ENCODE assay signal across 9 cellular contexts in the genomic region with DNA sequence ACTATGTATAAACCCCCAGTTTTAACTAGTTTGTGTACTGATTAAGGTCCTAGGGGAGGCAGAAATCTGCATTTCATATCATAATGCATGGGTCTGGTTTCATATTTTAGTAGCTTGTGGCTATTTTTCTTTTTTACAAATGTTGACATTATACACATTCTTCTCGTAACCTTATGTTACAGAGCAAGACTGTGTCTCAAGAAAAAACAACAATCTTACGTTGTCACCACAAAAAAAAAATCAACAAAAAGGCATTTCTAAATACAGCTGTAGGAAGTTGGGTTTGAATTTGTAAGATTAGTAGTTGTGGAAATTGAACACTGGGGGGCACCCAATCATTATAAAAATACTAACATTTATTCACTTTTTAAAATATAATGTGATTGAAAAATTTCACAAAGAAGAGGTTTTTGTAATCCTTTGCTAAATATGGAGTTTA. TPM values are rescaled to one million over a fixed set of nuclear protein-coding genes. Genes with fewer than 3 reads are reported as not detected.
DNase-seq lines count a peak whose midpoint lies in the region; ATAC-seq, FAIRE-seq and TF ChIP-seq lines count a peak whose summit lies in the region.
"Had no signal": no experiment of that assay in that cellular context is flagged by ENCODE, and none has a peak within 500 bp of the region (broad histone marks: within the 10 kb centered on the region; RNA-seq: fewer than 3 reads in every experiment).

No MANE protein-coding gene starts in this region.

- no peak overlapping the region for H3K27ac Mint-ChIP-seq in glutamatergic neuron (ENCODE audit: unreplicated experiment)

- no peaks in the 10 kb centered on the region for H3K4me1 ChIP-seq in SK-N-SH (ENCODE audit: control insufficient read depth in 1 of 2, insufficient read depth in 2 of 2, low read depth in 1 of 2, low read length in 1 of 2)

- H4K20me1 ChIP-seq in SK-N-SH (ENCODE audit: insufficient read depth) = no peaks in the 10 kb centered on the region

- no peaks in the 10 kb centered on the region for H3K36me3 Mint-ChIP-seq in glutamatergic neuron (ENCODE audit: unreplicated experiment)

- no peak overlapping the region for H3K9ac ChIP-seq in SK-N-SH

- no peak overlapping the region for H3K4me3 ChIP-seq in AG04450 (ENCODE audit: low read depth, low read length)
- H3K4me3 ChIP-seq in SK-N-SH (ENCODE audit: low read depth in 2 of 2, low read length in 1 of 2) = no peak overlapping the region

- no peak for ATAC-seq in GM18498 (IDR thresholded peaks at IDR 0.05; ENCODE audit: unreplicated experiment)
- ATAC-seq in GM19351 (IDR thresholded peaks at IDR 0.05; ENCODE audit: unreplicated experiment) = no peak
- ATAC-seq in HG02588 (IDR thresholded peaks at IDR 0.05; ENCODE audit: unreplicated experiment) = no peak
- ATAC-seq in GM19397 (IDR thresholded peaks at IDR 0.05; ENCODE audit: unreplicated experiment) = no peak

- peak; percentile 52; the same call in 1 of the 2 replicates for TF ChIP-seq RAD21 in SK-N-SH (IDR thresholded peaks at IDR 0.05; ENCODE audit: low read length)

- H3K27me3 Mint-ChIP-seq in glutamatergic neuron (ENCODE audit: unreplicated experiment) = no peaks in the 10 kb centered on the region

- H3K9me3 ChIP-seq in AG04450 (ENCODE audit: control insufficient read depth, insufficient read depth, low read length) (no peaks in the 10 kb centered on the region), SK-N-SH (no peaks in the 10 kb centered on the region)

- peak; percentile 80 for FAIRE-seq in GM19239 (lab: Jason Lieb, UNC)

- peak; percentile 41 for TF ChIP-seq CTCF in AG04450 (IDR thresholded peaks at IDR 0.05; ENCODE audit: low read depth, low read length)
- TF ChIP-seq CTCF in SK-N-SH (IDR thresholded peaks at IDR 0.05) = peak; percentile 63
- peak; percentile 24 for TF ChIP-seq CTCF in glutamatergic neuron (IDR thresholded peaks at IDR 0.05; ENCODE audit: partially characterized antibody, unreplicated experiment)

- no peak for TF ChIP-seq EP300 in SK-N-SH (IDR thresholded peaks at IDR 0.05; ENCODE audit: borderline replicate concordance in 1 of 2, low read depth in 1 of 2, low read length in 1 of 2)

- no peaks in the 10 kb centered on the region for H3K27me3 ChIP-seq in AG04450 (ENCODE audit: control insufficient read depth, insufficient read depth, low read length)
- H3K27me3 ChIP-seq in SK-N-SH (ENCODE audit: insufficient read depth) = no peaks in the 10 kb centered on the region

- H3K27ac ChIP-seq in AG04450 (ENCODE audit: low read depth, low read length) (no peak overlapping the region), SK-N-SH (ENCODE audit: low read depth in 2 of 2, low read length in 1 of 2) (no peak overlapping the region)

- CTCF ChIA-PET in AG04450 (lab: Charles Lee) (interaction anchor here (1.0 to 1.9 kb wide), 10 partner anchors 9 to 617 kb away, joined by 3 to 11 read pairs (median 4); partner anchors contain the start of genes EIF2A and SERP1), SK-N-SH (lab: Yijun Ruan, JAX) (interaction anchor here (0.6 to 2.6 kb wide), 9 partner anchors 9 to 597 kb away, joined by 3 to 6 read pairs (median 5); partner anchors contain the start of gene SIAH2)

- no peaks in the 10 kb centered on the region for H3K4me1 Mint-ChIP-seq in glutamatergic neuron (ENCODE audit: low read depth, unreplicated experiment)

- no peak overlapping the region for H3K4me3 Mint-ChIP-seq in glutamatergic neuron (ENCODE audit: unreplicated experiment)

- no peaks in the 10 kb centered on the region for H3K9me2 ChIP-seq in SK-N-SH

- H3K9me3 Mint-ChIP-seq in glutamatergic neuron (ENCODE audit: unreplicated experiment) = no peaks in the 10 kb centered on the region

- WGBS in SK-N-SH (ENCODE audit: low lambda C conversion rate) = 4% methylated on average over 2 of the region's 2 CpGs

- no peak for DNase-seq in AG04450 (ENCODE audit: low read depth, low spot score)
- no peak for DNase-seq in GM19239 (ENCODE audit: insufficient read length, low spot score)
- peak; percentile 27 for DNase-seq in SK-N-SH
- no peak for DNase-seq in glutamatergic neuron
- DNase-seq: activated gamma-delta T cell treated with Interleukin-2 at 50 U/mL for 16 hours had no signal

- POLR2A ChIA-PET in AG04450 (lab: Yijun Ruan, JAX) (interaction anchor here (1.2 to 1.7 kb wide), 2 partner anchors 17 to 119 kb away, joined by 5 to 9 read pairs; partner anchors contain the start of genes EIF2A and SERP1), SK-N-SH (lab: Yijun Ruan, JAX) (interaction anchor here (1.0 kb wide), 1 partner anchor 176 kb away, joined by 3 read pairs; no protein-coding TSS in a partner anchor)

- no peaks in the 10 kb centered on the region for H3K79me2 ChIP-seq in SK-N-SH (ENCODE audit: insufficient read depth)

- no peaks in the 10 kb centered on the region for H3K36me3 ChIP-seq in SK-N-SH (replicated peaks in 1 of 2; ENCODE audit: control insufficient read depth in 1 of 2, insufficient read depth in 2 of 2, low read length in 1 of 2)

- peaks cover 3% of the 10 kb centered on the region for H3F3A ChIP-seq in SK-N-SH (replicated peaks; ENCODE audit: insufficient read depth)

- H3K4me2 ChIP-seq in SK-N-SH = no peak overlapping the region

- H2AFZ ChIP-seq in SK-N-SH (ENCODE audit: low read depth) = no peak overlapping the region

TF ChIP-seq in SK-N-SH, 30 proteins besides CTCF, POLR2A, EP300 and RAD21 (continues in another document):
- TF ChIP-seq, protein P1, sequence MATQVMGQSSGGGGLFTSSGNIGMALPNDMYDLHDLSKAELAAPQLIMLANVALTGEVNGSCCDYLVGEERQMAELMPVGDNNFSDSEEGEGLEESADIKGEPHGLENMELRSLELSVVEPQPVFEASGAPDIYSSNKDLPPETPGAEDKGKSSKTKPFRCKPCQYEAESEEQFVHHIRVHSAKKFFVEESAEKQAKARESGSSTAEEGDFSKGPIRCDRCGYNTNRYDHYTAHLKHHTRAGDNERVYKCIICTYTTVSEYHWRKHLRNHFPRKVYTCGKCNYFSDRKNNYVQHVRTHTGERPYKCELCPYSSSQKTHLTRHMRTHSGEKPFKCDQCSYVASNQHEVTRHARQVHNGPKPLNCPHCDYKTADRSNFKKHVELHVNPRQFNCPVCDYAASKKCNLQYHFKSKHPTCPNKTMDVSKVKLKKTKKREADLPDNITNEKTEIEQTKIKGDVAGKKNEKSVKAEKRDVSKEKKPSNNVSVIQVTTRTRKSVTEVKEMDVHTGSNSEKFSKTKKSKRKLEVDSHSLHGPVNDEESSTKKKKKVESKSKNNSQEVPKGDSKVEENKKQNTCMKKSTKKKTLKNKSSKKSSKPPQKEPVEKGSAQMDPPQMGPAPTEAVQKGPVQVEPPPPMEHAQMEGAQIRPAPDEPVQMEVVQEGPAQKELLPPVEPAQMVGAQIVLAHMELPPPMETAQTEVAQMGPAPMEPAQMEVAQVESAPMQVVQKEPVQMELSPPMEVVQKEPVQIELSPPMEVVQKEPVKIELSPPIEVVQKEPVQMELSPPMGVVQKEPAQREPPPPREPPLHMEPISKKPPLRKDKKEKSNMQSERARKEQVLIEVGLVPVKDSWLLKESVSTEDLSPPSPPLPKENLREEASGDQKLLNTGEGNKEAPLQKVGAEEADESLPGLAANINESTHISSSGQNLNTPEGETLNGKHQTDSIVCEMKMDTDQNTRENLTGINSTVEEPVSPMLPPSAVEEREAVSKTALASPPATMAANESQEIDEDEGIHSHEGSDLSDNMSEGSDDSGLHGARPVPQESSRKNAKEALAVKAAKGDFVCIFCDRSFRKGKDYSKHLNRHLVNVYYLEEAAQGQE (IDR thresholded peaks at IDR 0.05; ENCODE audit: low read depth, low read length) = no peak
- no peak for TF ChIP-seq MXI1 (IDR thresholded peaks at IDR 0.05; ENCODE audit: low read depth, low read length)
- TF ChIP-seq, protein P2, sequence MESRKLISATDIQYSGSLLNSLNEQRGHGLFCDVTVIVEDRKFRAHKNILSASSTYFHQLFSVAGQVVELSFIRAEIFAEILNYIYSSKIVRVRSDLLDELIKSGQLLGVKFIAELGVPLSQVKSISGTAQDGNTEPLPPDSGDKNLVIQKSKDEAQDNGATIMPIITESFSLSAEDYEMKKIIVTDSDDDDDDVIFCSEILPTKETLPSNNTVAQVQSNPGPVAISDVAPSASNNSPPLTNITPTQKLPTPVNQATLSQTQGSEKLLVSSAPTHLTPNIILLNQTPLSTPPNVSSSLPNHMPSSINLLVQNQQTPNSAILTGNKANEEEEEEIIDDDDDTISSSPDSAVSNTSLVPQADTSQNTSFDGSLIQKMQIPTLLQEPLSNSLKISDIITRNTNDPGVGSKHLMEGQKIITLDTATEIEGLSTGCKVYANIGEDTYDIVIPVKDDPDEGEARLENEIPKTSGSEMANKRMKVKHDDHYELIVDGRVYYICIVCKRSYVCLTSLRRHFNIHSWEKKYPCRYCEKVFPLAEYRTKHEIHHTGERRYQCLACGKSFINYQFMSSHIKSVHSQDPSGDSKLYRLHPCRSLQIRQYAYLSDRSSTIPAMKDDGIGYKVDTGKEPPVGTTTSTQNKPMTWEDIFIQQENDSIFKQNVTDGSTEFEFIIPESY (IDR thresholded peaks at IDR 0.05; ENCODE audit: borderline replicate concordance, low read depth) = no peak
- TF ChIP-seq CHD2 (IDR thresholded peaks at IDR 0.05; ENCODE audit: low read length, partially characterized antibody) = no peak
- no peak for TF ChIP-seq JUND (IDR thresholded peaks at IDR 0.05)
- TF ChIP-seq TCF12 (IDR thresholded peaks at IDR 0.05) = no peak
- TF ChIP-seq SIN3A (IDR thresholded peaks at IDR 0.05; ENCODE audit: borderline replicate concordance, low read depth, low read length) = no peak
- no peak for TF ChIP-seq ELF1 (IDR thresholded peaks at IDR 0.05)
- TF ChIP-seq, protein P3, sequence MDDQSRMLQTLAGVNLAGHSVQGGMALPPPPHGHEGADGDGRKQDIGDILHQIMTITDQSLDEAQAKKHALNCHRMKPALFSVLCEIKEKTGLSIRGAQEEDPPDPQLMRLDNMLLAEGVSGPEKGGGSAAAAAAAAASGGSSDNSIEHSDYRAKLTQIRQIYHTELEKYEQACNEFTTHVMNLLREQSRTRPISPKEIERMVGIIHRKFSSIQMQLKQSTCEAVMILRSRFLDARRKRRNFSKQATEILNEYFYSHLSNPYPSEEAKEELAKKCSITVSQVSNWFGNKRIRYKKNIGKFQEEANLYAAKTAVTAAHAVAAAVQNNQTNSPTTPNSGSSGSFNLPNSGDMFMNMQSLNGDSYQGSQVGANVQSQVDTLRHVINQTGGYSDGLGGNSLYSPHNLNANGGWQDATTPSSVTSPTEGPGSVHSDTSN (IDR thresholded peaks at IDR 0.05) = no peak

RNA-seq across cellular contexts. Expression of gene SERP1, which starts 17.9 kb away (rescaled TPM):
- polyA plus RNA-seq in AG04450 (2011; rRNA removed) (87.6 and 114 TPM in 2 replicates), SK-N-SH (2012; rRNA removed) (61.7 and 77.4 TPM in 2 replicates)
- polyA minus RNA-seq in AG04450 (2011; rRNA and poly(A)+ RNA removed) = 29.2 and 51.1 TPM in 2 replicates
- 60.7 and 61.4 TPM in 2 replicates for polyA plus RNA-seq in SK-N-SH (2012; cell fraction: cytosol; rRNA removed)
- 77.7 and 128 TPM in 2 replicates for polyA plus RNA-seq in SK-N-SH (2012; cell fraction: nucleus; rRNA removed)
- 45.2 TPM for total RNA-seq in glutamatergic neuron (ENCODE audit: unreplicated experiment)

RNA-seq across cellular contexts. Expression of gene EIF2A, which starts 18.2 kb away (rescaled TPM):
- polyA plus RNA-seq in AG04450 (2011; rRNA removed) (78.5 and 113 TPM in 2 replicates), SK-N-SH (2012; rRNA removed) (67.0 and 72.7 TPM in 2 replicates)
- 70.6 and 94.4 TPM in 2 replicates for polyA minus RNA-seq in AG04450 (2011; rRNA and poly(A)+ RNA removed)
- 83.0 and 110 TPM in 2 replicates for polyA plus RNA-seq in SK-N-SH (2012; cell fraction: cytosol; rRNA removed)
- 35.4 and 70.9 TPM in 2 replicates for polyA plus RNA-seq in SK-N-SH (2012; cell fraction: nucleus; rRNA removed)
- total RNA-seq in glutamatergic neuron (ENCODE audit: unreplicated experiment) = 72.3 TPM
